In the genomic region with DNA sequence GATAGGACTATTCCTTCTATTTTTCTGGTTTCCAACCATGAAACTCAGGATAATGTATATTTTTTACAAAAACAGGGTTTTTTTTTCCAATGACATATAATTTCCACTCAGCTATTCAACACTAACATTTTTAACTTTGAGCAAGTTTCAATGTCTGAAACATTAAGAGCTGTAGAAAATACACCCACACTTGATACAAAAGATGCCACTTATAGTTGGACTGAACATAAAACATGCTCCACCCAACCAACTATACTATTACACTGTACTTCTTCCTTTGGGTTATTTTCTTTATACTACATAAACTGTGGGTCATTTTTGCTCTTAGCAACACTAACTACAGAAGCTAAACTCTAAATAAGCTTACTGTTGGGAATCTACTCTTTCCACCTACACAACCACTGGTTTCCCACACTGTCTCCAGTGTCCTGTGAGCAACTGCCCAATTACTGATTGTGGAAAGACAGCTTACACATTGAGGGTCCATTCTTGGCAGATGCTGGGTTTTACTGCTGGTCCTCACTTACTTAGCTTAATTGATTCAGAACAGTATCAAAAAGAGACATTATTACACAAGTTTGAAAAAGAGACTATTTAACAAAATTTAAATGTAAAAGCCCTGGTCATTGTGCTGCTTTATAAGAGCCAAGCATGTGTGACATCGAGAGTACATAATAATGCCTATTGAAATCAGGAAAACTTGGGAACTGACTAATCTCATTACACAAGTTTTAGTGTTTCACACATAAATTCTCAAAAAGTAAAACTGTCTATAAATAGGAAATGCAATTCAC, we compare ENCODE assay signal across 21 cellular contexts. TPM values are rescaled to one million over a fixed set of nuclear protein-coding genes. Genes with fewer than 3 reads are reported as not detected.
DNase-seq lines count a peak whose midpoint lies in the region; ATAC-seq and TF ChIP-seq lines count a peak whose summit lies in the region.
"Had no signal": no experiment of that assay in that cellular context is flagged by ENCODE, and none has a peak within 500 bp of the region (broad histone marks: within the 10 kb centered on the region; RNA-seq: fewer than 3 reads in every experiment).

No MANE protein-coding gene starts in this region.

- peak overlapping the region; percentile 47 for H3K4me3 ChIP-seq in CD4-positive, CD25-positive, alpha-beta regulatory T cell (ENCODE audit: low read depth, low read length)
- H3K4me3 ChIP-seq in fibroblast of mammary gland (ENCODE audit: control insufficient read depth, low read depth, low read length) = no peak overlapping the region
- H3K4me3 ChIP-seq: cardiac muscle cell, MG63, right lobe of liver had no signal

- ATAC-seq in CD4-positive, CD25-positive, alpha-beta regulatory T cell (ENCODE audit: low read depth in 2 of 2) = no peak
- peak; percentile 64 for ATAC-seq in activated T-helper 17 cell treated with anti-CD3 and anti-CD28 coated beads, Interleukin-2, amount 50 U/mL, for 72 hours (replicated peaks)
- ATAC-seq in GM21737 (IDR thresholded peaks at IDR 0.05; ENCODE audit: unreplicated experiment) (no peak), HG02678 (IDR thresholded peaks at IDR 0.05; ENCODE audit: unreplicated experiment) (no peak)
- ATAC-seq: right lobe of liver, Right ventricle myocardium inferior had no signal

- H3K27ac ChIP-seq in CD4-positive, CD25-positive, alpha-beta regulatory T cell (ENCODE audit: insufficient read depth, low read length, poor library complexity, severe bottlenecking) = peak overlapping the region; percentile 43
- H3K27ac ChIP-seq: 22Rv1, cardiac muscle cell, right lobe of liver had no signal

- no peaks in the 10 kb centered on the region for H3K9me3 ChIP-seq in CD4-positive, CD25-positive, alpha-beta regulatory T cell (ENCODE audit: control insufficient read depth in 2 of 2, low read length in 2 of 2)
- H3K9me3 ChIP-seq: MG63, right lobe of liver had no signal

- H3K27ac Mint-ChIP-seq in T-helper 1 cell treated with Interleukin-12 subunit alpha and Interleukin-12 subunit beta and Interleukin-4 antibody, amounts not matched to agents 30 μg/mL and 1 μg/mL, for 36 hours = peak overlapping the region; percentile 56
- H3K27ac Mint-ChIP-seq in CD4-positive, CD25-positive, alpha-beta regulatory T cell = peak overlapping the region in 1 of 3 donors; percentile 76
- peak overlapping the region; percentile 31 for H3K27ac Mint-ChIP-seq in activated T-helper 17 cell treated with anti-CD3 and anti-CD28 coated beads, Interleukin-2, amount 50 U/mL, for 72 hours
- H3K27ac Mint-ChIP-seq: activated B cell treated with CpG ODN at 0.5 μM for 24 hours, HFFc6 had no signal

- H3K36me3 Mint-ChIP-seq in T-helper 1 cell treated with Interleukin-12 subunit alpha and Interleukin-12 subunit beta and Interleukin-4 antibody, amounts not matched to agents 30 μg/mL and 1 μg/mL, for 36 hours (ENCODE audit: low read depth) = peaks cover 3% of the 10 kb centered on the region
- no peaks in the 10 kb centered on the region for H3K36me3 Mint-ChIP-seq in CD4-positive, CD25-positive, alpha-beta regulatory T cell
- peaks cover 4% of the 10 kb centered on the region for H3K36me3 Mint-ChIP-seq in activated T-helper 17 cell treated with anti-CD3 and anti-CD28 coated beads, Interleukin-2, amount 50 U/mL, for 72 hours (ENCODE audit: low read depth)

- H3K9me3 Mint-ChIP-seq in T-helper 1 cell treated with Interleukin-12 subunit alpha and Interleukin-12 subunit beta and Interleukin-4 antibody, amounts not matched to agents 30 μg/mL and 1 μg/mL, for 36 hours = no peaks in the 10 kb centered on the region
- no peaks in the 10 kb centered on the region for H3K9me3 Mint-ChIP-seq in CD4-positive, CD25-positive, alpha-beta regulatory T cell
- no peaks in the 10 kb centered on the region for H3K9me3 Mint-ChIP-seq in activated T-helper 17 cell treated with anti-CD3 and anti-CD28 coated beads, Interleukin-2, amount 50 U/mL, for 72 hours
- H3K9me3 Mint-ChIP-seq: activated B cell treated with CpG ODN at 0.5 μM for 24 hours; CD8-positive, alpha-beta T cell; HFFc6 had no signal

- peaks cover 30% of the 10 kb centered on the region for H3K4me1 ChIP-seq in CD4-positive, CD25-positive, alpha-beta regulatory T cell (ENCODE audit: control insufficient read depth, insufficient read depth, low read length, poor library complexity, severe bottlenecking)
- H3K4me1 ChIP-seq: right lobe of liver had no signal

- DNase-seq in T-helper 1 cell = no peak
- no peak for DNase-seq in CD4-positive, CD25-positive, alpha-beta regulatory T cell
- DNase-seq in fibroblast of mammary gland (ENCODE audit: low read depth) = peak; percentile 9
- DNase-seq in Ammon's horn (ENCODE audit: low spot score) = no peak
- DNase-seq: activated B cell treated with CpG ODN at 0.5 μM for 24 hours, DMS153, HFFc6, MG63, NCI-H1436, right lobe of liver, trophoblast cell had no signal

- peaks cover 37% of the 10 kb centered on the region for H3K4me1 Mint-ChIP-seq in T-helper 1 cell treated with Interleukin-12 subunit alpha and Interleukin-12 subunit beta and Interleukin-4 antibody, amounts not matched to agents 30 μg/mL and 1 μg/mL, for 36 hours (ENCODE audit: low read depth)
- peaks cover 24 to 79% (median 53%) of the 10 kb centered on the region in 4 donors for H3K4me1 Mint-ChIP-seq in CD4-positive, CD25-positive, alpha-beta regulatory T cell
- H3K4me1 Mint-ChIP-seq in activated T-helper 17 cell treated with anti-CD3 and anti-CD28 coated beads, Interleukin-2, amount 50 U/mL, for 72 hours = peaks cover 17% of the 10 kb centered on the region

- no peaks in the 10 kb centered on the region for H3K36me3 ChIP-seq in CD4-positive, CD25-positive, alpha-beta regulatory T cell (ENCODE audit: control insufficient read depth, insufficient read depth, low read length)
- H3K36me3 ChIP-seq: cardiac muscle cell, MG63, right lobe of liver had no signal

- no peak overlapping the region for H3K4me3 Mint-ChIP-seq in T-helper 1 cell treated with Interleukin-12 subunit alpha and Interleukin-12 subunit beta and Interleukin-4 antibody, amounts not matched to agents 30 μg/mL and 1 μg/mL, for 36 hours
- peak overlapping the region in 2 of 4 donors; percentile 6 to 62 for H3K4me3 Mint-ChIP-seq in CD4-positive, CD25-positive, alpha-beta regulatory T cell
- peak overlapping the region; percentile 43 for H3K4me3 Mint-ChIP-seq in activated T-helper 17 cell treated with anti-CD3 and anti-CD28 coated beads, Interleukin-2, amount 50 U/mL, for 72 hours
- H3K4me3 Mint-ChIP-seq: activated B cell treated with CpG ODN at 0.5 μM for 24 hours; CD8-positive, alpha-beta T cell; HFFc6 had no signal

- TF ChIP-seq CTCF in fibroblast of mammary gland (conservative IDR thresholded peaks at IDR 0.05; ENCODE audit: control insufficient read depth, insufficient read depth, low read depth, low read length) = no peak

- no peaks in the 10 kb centered on the region for H3K27me3 Mint-ChIP-seq in T-helper 1 cell treated with Interleukin-12 subunit alpha and Interleukin-12 subunit beta and Interleukin-4 antibody, amounts not matched to agents 30 μg/mL and 1 μg/mL, for 36 hours (ENCODE audit: low read depth)
- H3K27me3 Mint-ChIP-seq in CD4-positive, CD25-positive, alpha-beta regulatory T cell = no peaks in the 10 kb centered on the region
- no peaks in the 10 kb centered on the region for H3K27me3 Mint-ChIP-seq in activated T-helper 17 cell treated with anti-CD3 and anti-CD28 coated beads, Interleukin-2, amount 50 U/mL, for 72 hours
- H3K27me3 Mint-ChIP-seq: activated B cell treated with CpG ODN at 0.5 μM for 24 hours had no signal

- H3K27me3 ChIP-seq in CD4-positive, CD25-positive, alpha-beta regulatory T cell (ENCODE audit: control insufficient read depth, insufficient read depth, low read length) = no peaks in the 10 kb centered on the region
- H3K27me3 ChIP-seq: cardiac muscle cell, MG63, right lobe of liver had no signal

RNA-seq across cellular contexts. Expression of a gene that starts 6.3 kb away (rescaled TPM):
- total RNA-seq in CD4-positive, CD25-positive, alpha-beta regulatory T cell = 23.1 TPM
- 10 to 100 TPM; 11.0 to 16.1 (median 15.3) TPM for polyA plus RNA-seq in CD4-positive, CD25-positive, alpha-beta regulatory T cell
- total RNA-seq in activated T-helper 17 cell treated with anti-CD3 and anti-CD28 coated beads, Interleukin-2, amount 50 U/mL, for 72 hours = 10 to 100 TPM in 1 of 2 donors, 1 to 10 TPM in 1; 7.9 to 10.3 TPM

RNA-seq across cellular contexts. Expression of a gene that starts 47.0 kb away (rescaled TPM):
- not detected for total RNA-seq in CD4-positive, CD25-positive, alpha-beta regulatory T cell
- not detected for polyA plus RNA-seq in CD4-positive, CD25-positive, alpha-beta regulatory T cell
- not detected for total RNA-seq in activated T-helper 17 cell treated with anti-CD3 and anti-CD28 coated beads, Interleukin-2, amount 50 U/mL, for 72 hours
- total RNA-seq: activated B cell treated with CpG ODN at 0.5 μM for 24 hours; CD8-positive, alpha-beta T cell; G401; glomerular endothelial cell had no signal
